ENCODE assay signal across 8 cellular contexts in genomic region chr3:48716982-48717746, GRCh38. TPM values are rescaled to one million over a fixed set of nuclear protein-coding genes. Genes with fewer than 3 reads are reported as not detected.
DNase-seq lines count a peak whose midpoint lies in the region; ATAC-seq, FAIRE-seq and TF ChIP-seq lines count a peak whose summit lies in the region.

Gene IP6K2 (minus strand): TSS chr3:48717221. CDS start chr3:48695291, 21,930 bp downstream.

- H3K36me3 ChIP-seq in HepG2 (replicated peaks in 1 of 2; ENCODE audit: control insufficient read depth in 1 of 2, insufficient read depth in 2 of 2, low read length in 2 of 2), result peaks cover 1 to 8% of the 10 kb centered on the region in 2 experiments

- FAIRE-seq in HepG2 (lab: Jason Lieb, UNC), result peak; percentile 64

- CTCF ChIA-PET in HepG2 (lab: Yijun Ruan, JAX; ENCODE audit: low intra/inter-chr PET ratio, low total read pairs), result no interaction called here

- peak within 1 kb of the TSS; percentile 90 for H2AFZ ChIP-seq in HepG2 (ENCODE audit: low read length)

- peaks cover 56% of the 10 kb centered on the region for H3K4me1 ChIP-seq in HepG2 (ENCODE audit: insufficient read depth, low read length)

- H4K20me1 ChIP-seq in HepG2 (ENCODE audit: insufficient read depth, low read length), result peaks cover 31% of the 10 kb centered on the region

- BruUV-seq in HepG2 (replicated peaks; lab: Mats Ljungman, UMichigan), result no TSS peak

- peak within 1 kb of the TSS; percentile 100 for H3K9ac ChIP-seq in HepG2 (ENCODE audit: insufficient read depth, low read depth, low read length)

- ATAC-seq in GM19395 (IDR thresholded peaks at IDR 0.05; ENCODE audit: unreplicated experiment), result peak; percentile 96
- ATAC-seq in HG03565 (IDR thresholded peaks at IDR 0.05; ENCODE audit: unreplicated experiment), result peak; percentile 95
- ATAC-seq in HepG2, result peak; percentile 96

- intact Hi-C loops in HepG2 (cut with micrococcal nuclease; ENCODE audit: unreplicated experiment), result no loop called here

- POLR2A ChIA-PET in HepG2 (lab: Yijun Ruan, JAX), result interaction anchor here (0.5 to 5.3 kb wide), 21 partner anchors 10 to 954 kb away, joined by 3 to 59 read pairs (median 4); partner anchors contain the start of genes CCDC51, NCKIPSD, PFKFB4 and QRICH1

- in situ Hi-C loops in HepG2 (cut with HindIII; ENCODE audit: extremely low pct_ligation_motif_present, low pct_unique_long_range_greater_than_20kb), result no loop called here

- TF ChIP-seq CTCF in C4-2B (conservative IDR thresholded peaks at IDR 0.05) (no peak), HepG2 (CRISPR knock-in tag; IDR thresholded peaks at IDR 0.05) (no peak)

- H3K79me2 ChIP-seq in HepG2 (ENCODE audit: insufficient read depth, low read length), result peaks cover 49% of the 10 kb centered on the region

- no peaks in the 10 kb centered on the region for H3K9me3 ChIP-seq in HepG2 (ENCODE audit: low read length)

- H3K27ac ChIP-seq in C4-2B (peak within 1 kb of the TSS; percentile 92), HepG2 (ENCODE audit: extremely low read length, insufficient read depth, low read length) (peak within 1 kb of the TSS; percentile 97)

- peak within 1 kb of the TSS; percentile 96 to 98 (median 97) for H3K4me3 ChIP-seq in HepG2 (replicated peaks in 1 of 3; ENCODE audit: insufficient read depth in 1 of 3, low read depth in 2 of 3, low read length in 3 of 3)

- peak within 1 kb of the TSS; percentile 98 for H3K4me2 ChIP-seq in HepG2 (ENCODE audit: low read depth, low read length)

- no peak for TF ChIP-seq RAD21 in HepG2 (CRISPR knock-in tag; IDR thresholded peaks at IDR 0.05)

- WGBS in HepG2 (ENCODE audit: low lambda C conversion rate), result under 1% methylated on average over 10 of the region's 38 CpGs

- DNase-seq in NCI-H774 (lab: John Stamatoyannopoulos, UW) (peak; percentile 89), dermis blood vessel endothelial cell (peak; percentile 99), HepG2 (ENCODE audit: low spot score) (peak; percentile 96)
- peak; percentile 99 for DNase-seq in activated CD4-positive, alpha-beta T cell treated with anti-CD3 and anti-CD28 coated beads, Interleukin-2, amount 50 U/mL, for 4 hours
- peak; percentile 99 for DNase-seq in stimulated activated CD4-positive, alpha-beta T cell treated with anti-CD3 and anti-CD28 coated beads, Interleukin-4, amount 100 ng/mL, for 1 hour

- peak; percentile 79 to 96 for TF ChIP-seq POLR2A in HepG2 (IDR thresholded peaks at IDR 0.05; ENCODE audit: insufficient read depth in 1 of 2, low read depth in 2 of 2, low read length in 2 of 2)

- H3K27me3 ChIP-seq in HepG2 (ENCODE audit: control insufficient read depth in 1 of 2, insufficient read depth in 2 of 2, low read length in 2 of 2), result no peaks in the 10 kb centered on the region; a peak in 1 of 5 replicates

- peak in 1 of 2 experiments; percentile 86; a peak in 2 of 4 replicates for TF ChIP-seq EP300 in HepG2 (IDR thresholded peaks at IDR 0.05; ENCODE audit: low read depth in 2 of 2, low read length in 2 of 2)
- no peak for TF ChIP-seq EP300 in HepG2 (CRISPR knock-in tag; IDR thresholded peaks at IDR 0.05; ENCODE audit: borderline replicate concordance)

TF ChIP-seq in HepG2, 621 proteins besides CTCF, POLR2A, EP300 and RAD21 (continues in another document):
- peak; percentile 73 for TF ChIP-seq ASH2L (IDR thresholded peaks at IDR 0.05; ENCODE audit: insufficient read length, low read depth, low read length)
- peak; percentile 98 for TF ChIP-seq RFXANK (CRISPR knock-in tag; IDR thresholded peaks at IDR 0.05)
- peak; percentile 53 for TF ChIP-seq GABPA (IDR thresholded peaks at IDR 0.05; ENCODE audit: low read depth, low read length)
- TF ChIP-seq GABPA (CRISPR knock-in tag; IDR thresholded peaks at IDR 0.05; ENCODE audit: low read depth), result peak; percentile 89
- no peak for TF ChIP-seq E2F2 (CRISPR knock-in tag; IDR thresholded peaks at IDR 0.05; ENCODE audit: borderline replicate concordance)
- 0 out of 2 replicates have a peak, but pooled peaks have one; percentile 55 for TF ChIP-seq ZNF337 (CRISPR knock-in tag; IDR thresholded peaks at IDR 0.05; ENCODE audit: borderline replicate concordance, low read depth)
- TF ChIP-seq ATF7 (IDR thresholded peaks at IDR 0.05), result no peak
- TF ChIP-seq ATF7 (CRISPR knock-in tag; IDR thresholded peaks at IDR 0.05), result no peak
- peak; percentile 62; the same call in 1 of the 2 replicates for TF ChIP-seq FOXK1 (CRISPR knock-in tag; IDR thresholded peaks at IDR 0.05; ENCODE audit: borderline replicate concordance, low read depth)
- no peak for TF ChIP-seq SNAPC5 (CRISPR knock-in tag; IDR thresholded peaks at IDR 0.05; ENCODE audit: borderline replicate concordance)
- peak; percentile 49; the same call in 1 of the 2 replicates for TF ChIP-seq CREM (IDR thresholded peaks at IDR 0.05)
- TF ChIP-seq CREM (CRISPR knock-in tag; IDR thresholded peaks at IDR 0.05), result no peak
- TF ChIP-seq KLF16 (CRISPR knock-in tag; IDR thresholded peaks at IDR 0.05), result peak in 1 of 2 experiments; percentile 77; a peak in 1 of 4 replicates
- no peak for TF ChIP-seq NFIB (CRISPR knock-in tag; IDR thresholded peaks at IDR 0.05; ENCODE audit: borderline replicate concordance)
- TF ChIP-seq CREB1 (IDR thresholded peaks at IDR 0.05), result peak; percentile 55
- peak; percentile 86 for TF ChIP-seq CREB1 (CRISPR knock-in tag; IDR thresholded peaks at IDR 0.05)
- TF ChIP-seq PCBP1 (IDR thresholded peaks at IDR 0.05; ENCODE audit: borderline replicate concordance, low read depth, low read length), result 0 out of 2 replicates have a peak, but pooled peaks have one; percentile 26
- no peak for TF ChIP-seq ZNF546 (CRISPR knock-in tag; conservative IDR thresholded peaks at IDR 0.05)
- peak; percentile 61 for TF ChIP-seq RFX3 (CRISPR knock-in tag; IDR thresholded peaks at IDR 0.05)
- peak; percentile 15; the same call in 1 of the 2 replicates for TF ChIP-seq GLI4 (CRISPR knock-in tag; IDR thresholded peaks at IDR 0.05; ENCODE audit: borderline replicate concordance)
- peak; percentile 71; the same call in 1 of the 2 replicates for TF ChIP-seq MYC (CRISPR knock-in tag; IDR thresholded peaks at IDR 0.05; ENCODE audit: borderline replicate concordance)

RNA-seq across cellular contexts. Expression of gene IP6K2, which starts in this region (rescaled TPM):
- 49.7 and 58.2 TPM in 2 replicates for total RNA-seq in dermis blood vessel endothelial cell
- total RNA-seq in HepG2 (2016; rRNA removed; fragmentation: Illumina TruSeq; extraction: Trizol), result 65.5 and 85.5 TPM in 2 replicates
- 19.4 and 21.6 TPM in 2 replicates for total RNA-seq in HepG2 (2016; cell fraction: cytosol; rRNA removed; fragmentation: Illumina TruSeq; extraction: Trizol; ENCODE audit: low read depth)
- 63.7 and 86.9 TPM in 2 replicates for total RNA-seq in HepG2 (2016; cell fraction: insoluble cytoplasmic fraction; rRNA removed; fragmentation: Illumina TruSeq; extraction: Trizol)
- 32.1 and 38.0 TPM in 2 replicates for total RNA-seq in HepG2 (2016; cell fraction: membrane; rRNA removed; fragmentation: Illumina TruSeq; extraction: Trizol)
- total RNA-seq in HepG2 (2016; cell fraction: nucleus; rRNA removed; fragmentation: Illumina TruSeq; extraction: Trizol), result 100 and 109 TPM in 2 replicates
- 112 and 115 TPM in 2 replicates for polyA plus RNA-seq in HepG2 (2011; rRNA removed)
- polyA plus RNA-seq in HepG2 (2011; cell fraction: cytosol; rRNA removed), result 66.7 and 84.4 TPM in 2 replicates
- 480 and 513 TPM in 2 replicates for polyA plus RNA-seq in HepG2 (2011; cell fraction: nucleus; rRNA removed)
- 77.2 and 80.7 TPM in 2 replicates for polyA plus RNA-seq in HepG2 (2012)
- 16.4 and 20.0 TPM in 2 replicates for polyA plus RNA-seq in HepG2 (2016; cell fraction: cytosol; fragmentation: Illumina TruSeq; extraction: Trizol; ENCODE audit: low read depth)
- polyA plus RNA-seq in HepG2 (2016; cell fraction: insoluble cytoplasmic fraction; fragmentation: Illumina TruSeq; extraction: Trizol; ENCODE audit: low read depth), result 82.8 and 83.9 TPM in 2 replicates
- 26.4 and 27.7 TPM in 2 replicates for polyA plus RNA-seq in HepG2 (2016; cell fraction: membrane; fragmentation: Illumina TruSeq; extraction: Trizol; ENCODE audit: low read depth)
- polyA plus RNA-seq in HepG2 (2016; cell fraction: nucleus; fragmentation: Illumina TruSeq; extraction: Trizol; ENCODE audit: insufficient read depth, low read depth), result 260 and 268 TPM in 2 replicates
- polyA minus RNA-seq in HepG2 (2011; rRNA and poly(A)+ RNA removed; ENCODE audit: low replicate concordance), result 71.8 and 84.4 TPM in 2 replicates
- 23.0 and 26.6 TPM in 2 replicates for polyA minus RNA-seq in HepG2 (2011; cell fraction: cytosol; rRNA and poly(A)+ RNA removed)
- 87.8 and 89.9 TPM in 2 replicates for polyA minus RNA-seq in HepG2 (2011; cell fraction: nucleus; rRNA and poly(A)+ RNA removed)

Comparison
In these comparisons a context has a peak if more than half of its experiments do, and no peak if none do; other contexts are left out.
1. Peak in every context shown above with its lines: DNase-seq, ATAC-seq, H3K4me3 ChIP-seq and H3K27ac ChIP-seq.